In the genomic region with DNA sequence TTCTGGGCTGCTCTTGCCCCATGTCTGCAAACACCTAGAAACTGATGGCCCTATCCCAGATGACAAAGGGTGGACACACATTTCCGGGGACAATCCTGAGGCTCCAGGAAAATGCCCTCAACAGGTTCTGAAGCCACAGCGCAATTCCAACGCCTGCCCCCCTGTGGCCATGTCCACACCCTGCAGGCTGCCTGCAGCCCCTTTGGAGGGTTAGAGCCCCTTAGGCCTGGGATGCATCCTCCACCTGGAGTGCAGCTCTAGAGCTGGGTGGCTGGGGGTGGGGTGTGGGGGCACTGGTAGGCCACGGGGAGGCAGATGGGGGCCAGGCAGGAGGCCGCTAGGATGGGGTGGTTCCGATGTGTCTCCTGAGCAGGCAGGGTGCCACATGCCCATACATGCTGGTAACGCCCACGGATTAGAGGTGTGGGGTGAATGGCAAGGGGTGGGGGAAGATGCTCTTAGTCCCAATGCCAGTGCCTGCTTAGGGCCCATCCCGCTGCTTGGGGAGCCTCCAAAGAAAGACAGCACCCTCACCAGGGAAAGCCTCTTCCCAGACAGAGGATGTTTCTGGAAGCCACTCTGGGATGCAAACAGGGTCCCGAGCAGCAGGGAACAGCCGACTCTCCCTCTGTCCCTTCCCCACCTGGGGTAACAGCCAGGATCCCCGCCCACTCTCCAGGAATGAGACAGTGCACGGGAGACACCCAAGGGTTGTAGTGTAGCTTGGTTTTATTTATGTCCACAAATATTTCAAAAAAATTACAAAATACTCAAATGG, we compare ENCODE assay signal across 8 cellular contexts. TPM values are rescaled to one million over a fixed set of nuclear protein-coding genes. Genes with fewer than 3 reads are reported as not detected.
DNase-seq lines count a peak whose midpoint lies in the region; ATAC-seq and TF ChIP-seq lines count a peak whose summit lies in the region.

No MANE protein-coding gene starts in this region.

- no peaks in the 10 kb centered on the region for H3K9me3 Mint-ChIP-seq in activated CD4-positive, alpha-beta T cell treated with anti-CD3 and anti-CD28 coated beads, Interleukin-2, amount 10 ng/mL, durations not matched to agents 7 days and 5 days

- peak overlapping the region; percentile 61 for H3K27ac ChIP-seq in RWPE1

- H3K4me3 Mint-ChIP-seq in activated CD4-positive, alpha-beta T cell treated with anti-CD3 and anti-CD28 coated beads, Interleukin-2, amount 10 ng/mL, durations not matched to agents 7 days and 5 days: no peak overlapping the region

- peaks cover 2% of the 10 kb centered on the region for H3K4me1 Mint-ChIP-seq in activated CD4-positive, alpha-beta T cell treated with anti-CD3 and anti-CD28 coated beads, Interleukin-2, amount 10 ng/mL, durations not matched to agents 7 days and 5 days

- peaks cover 12% of the 10 kb centered on the region for H3K36me3 Mint-ChIP-seq in activated CD4-positive, alpha-beta T cell treated with anti-CD3 and anti-CD28 coated beads, Interleukin-2, amount 10 ng/mL, durations not matched to agents 7 days and 5 days (ENCODE audit: low read depth)

- DNase-seq in activated CD4-positive, alpha-beta T cell treated with anti-CD3 and anti-CD28 coated beads for 48 hours: peak; percentile 39
- DNase-seq in activated CD4-positive, alpha-beta T cell treated with anti-CD3 and anti-CD28 coated beads, Interleukin-2, amount 10 ng/mL, durations not matched to agents 7 days and 5 days: no peak
- peak; percentile 86 for DNase-seq in RWPE1 (ENCODE audit: low spot score)
- DNase-seq in foreskin fibroblast: peak in 1 of 2 donors; percentile 48
- DNase-seq in stimulated activated CD8-positive, alpha-beta memory T cell treated with anti-CD3 and anti-CD28 coated beads, Interleukin-4, amount 100 ng/mL, for 48 hours: peak; percentile 48
- DNase-seq in medulla oblongata (ENCODE audit: extremely low spot score): no peak
- no peak for DNase-seq in NCI-H1694 treated with DMSO at 0.1 percent for 48 hours (lab: John Stamatoyannopoulos, UW)

- TF ChIP-seq CTCF in RWPE1 (conservative IDR thresholded peaks at IDR 0.05; ENCODE audit: low read depth): peak; percentile 53
- peak; percentile 63 for TF ChIP-seq CTCF in foreskin fibroblast (IDR thresholded peaks at IDR 0.05; ENCODE audit: low read depth, low read length)

- ATAC-seq in HG02642 (IDR thresholded peaks at IDR 0.05; ENCODE audit: poor library complexity, unreplicated experiment): no peak

- CTCF ChIA-PET in activated CD4-positive, alpha-beta T cell treated with anti-CD3 and anti-CD28 coated beads, Interleukin-2, amount 10 ng/mL, durations not matched to agents 7 days and 5 days (lab: Charles Lee): interaction anchor here (0.6 to 1.0 kb wide), 2 partner anchors 122 to 625 kb away, joined by 3 to 5 read pairs; no protein-coding TSS in a partner anchor
- CTCF ChIA-PET in RWPE1 (lab: Yijun Ruan, JAX): interaction anchor here (0.6 to 0.7 kb wide), 2 partner anchors 59 to 294 kb away, joined by 3 read pairs; no protein-coding TSS in a partner anchor

- H3K4me3 ChIP-seq in foreskin fibroblast (ENCODE audit: low read depth in 1 of 2, low read length in 2 of 2): no peak overlapping the region

- H3K27me3 Mint-ChIP-seq in activated CD4-positive, alpha-beta T cell treated with anti-CD3 and anti-CD28 coated beads, Interleukin-2, amount 10 ng/mL, durations not matched to agents 7 days and 5 days: no peaks in the 10 kb centered on the region

- POLR2A ChIA-PET in activated CD4-positive, alpha-beta T cell treated with anti-CD3 and anti-CD28 coated beads, Interleukin-2, amount 10 ng/mL, durations not matched to agents 7 days and 5 days (lab: Charles Lee): interaction anchor here (0.6 kb wide), 1 partner anchor 795 kb away, joined by 5 read pairs; no protein-coding TSS in a partner anchor
- POLR2A ChIA-PET in RWPE1 (lab: Yijun Ruan, JAX; ENCODE audit: low non-redundant PET): no interaction called here

- H3K27ac Mint-ChIP-seq in activated CD4-positive, alpha-beta T cell treated with anti-CD3 and anti-CD28 coated beads, Interleukin-2, amount 10 ng/mL, durations not matched to agents 7 days and 5 days: no peak overlapping the region

RNA-seq across cellular contexts. Expression of a gene that starts 34.0 kb away (rescaled TPM):
- total RNA-seq in activated CD4-positive, alpha-beta T cell treated with anti-CD3 and anti-CD28 coated beads, Interleukin-2, amount 10 ng/mL, durations not matched to agents 7 days and 5 days: under 1 TPM; 0.32 to 0.44 TPM

Comparison
In these comparisons a context has a peak if more than half of its experiments do, and no peak if none do; other contexts are left out.
1. DNase-seq: peak in activated CD4-positive, alpha-beta T cell treated with anti-CD3 and anti-CD28 coated beads for 48 hours (single experiment), RWPE1 (single experiment) and stimulated activated CD8-positive, alpha-beta memory T cell treated with anti-CD3 and anti-CD28 coated beads, Interleukin-4, amount 100 ng/mL, for 48 hours (single experiment); none in activated CD4-positive, alpha-beta T cell treated with anti-CD3 and anti-CD28 coated beads, Interleukin-2, amount 10 ng/mL, durations not matched to agents 7 days and 5 days (single experiment), medulla oblongata (single experiment) and NCI-H1694 treated with DMSO at 0.1 percent for 48 hours (single experiment).